Comparison of ENCODE assay signal across 9 cellular contexts in genomic region chr15:70093070-70093469, GRCh38. TPM values are rescaled to one million over a fixed set of nuclear protein-coding genes. Genes with fewer than 3 reads are reported as not detected.
DNase-seq lines count a peak whose midpoint lies in the region; ATAC-seq and TF ChIP-seq lines count a peak whose summit lies in the region.
"Had no signal": no experiment of that assay in that cellular context is flagged by ENCODE, and none has a peak within 500 bp of the region (broad histone marks: within the 10 kb centered on the region; RNA-seq: fewer than 3 reads in every experiment).

No MANE protein-coding gene starts in this region.

- H3K4me1 ChIP-seq in Loucy (ENCODE audit: insufficient read depth, low read length, poor library complexity, severe bottlenecking) (peaks cover 59% of the 10 kb centered on the region), right cardiac atrium (ENCODE audit: control insufficient read depth, insufficient read depth, low read length) (peaks cover 29% of the 10 kb centered on the region)

- no peak for ATAC-seq in CD4-positive, alpha-beta T cell (ENCODE audit: poor library complexity)
- no peak for ATAC-seq in HG03469 (IDR thresholded peaks at IDR 0.05; ENCODE audit: unreplicated experiment)
- ATAC-seq in right cardiac atrium, result no peak

- POLR2A ChIA-PET in CD4-positive, alpha-beta T cell (lab: Charles Lee), result interaction anchor here (1.1 to 9.4 kb wide), 2 partner anchors 337 to 641 kb away, joined by 3 to 160 read pairs; no protein-coding TSS in a partner anchor

- peaks cover 94% of the 10 kb centered on the region for H3K79me2 ChIP-seq in Loucy (ENCODE audit: insufficient read depth, low read length)
- H3K79me2 ChIP-seq in neural cell (replicated peaks; ENCODE audit: insufficient read depth, low read length), result peaks cover 68% of the 10 kb centered on the region

- H3K4me3 ChIP-seq in Loucy (ENCODE audit: low read length, poor library complexity, severe bottlenecking) (peak overlapping the region; percentile 87), brain microvascular endothelial cell (ENCODE audit: low read depth, low read length) (no peak overlapping the region), neural cell (ENCODE audit: low read length) (peak overlapping the region; percentile 47), right cardiac atrium (ENCODE audit: low read length) (no peak overlapping the region)

- TF ChIP-seq RAD21 in neural cell (conservative IDR thresholded peaks at IDR 0.05), result no peak

- H3K9me3 Mint-ChIP-seq in CD4-positive, alpha-beta T cell, result no peaks in the 10 kb centered on the region

- H3K27me3 ChIP-seq in CD4-positive, alpha-beta T cell (ENCODE audit: control insufficient read depth, insufficient read depth, low read length), result no peaks in the 10 kb centered on the region
- no peaks in the 10 kb centered on the region for H3K27me3 ChIP-seq in Loucy (ENCODE audit: insufficient read depth, low read length, poor library complexity, severe bottlenecking)
- no peaks in the 10 kb centered on the region for H3K27me3 ChIP-seq in brain microvascular endothelial cell (replicated peaks)
- peaks cover under 1% of the 10 kb centered on the region for H3K27me3 ChIP-seq in neural cell (ENCODE audit: insufficient read depth, low read depth, low read length)
- H3K27me3 ChIP-seq in right cardiac atrium (ENCODE audit: control insufficient read depth, insufficient read depth), result no peaks in the 10 kb centered on the region

- H3K9me3 ChIP-seq in CD4-positive, alpha-beta T cell (ENCODE audit: control insufficient read depth, low read length), result no peaks in the 10 kb centered on the region
- H3K9me3 ChIP-seq in Loucy (ENCODE audit: insufficient read depth, low read depth, low read length) (no peaks in the 10 kb centered on the region), neural cell (ENCODE audit: low read length) (no peaks in the 10 kb centered on the region), right cardiac atrium (ENCODE audit: control insufficient read depth, low read length) (no peaks in the 10 kb centered on the region)

- H3K9me2 ChIP-seq in Loucy (replicated peaks; ENCODE audit: low read depth, low read length), result no peaks in the 10 kb centered on the region
- no peaks in the 10 kb centered on the region for H3K9me2 ChIP-seq in neural cell (ENCODE audit: insufficient read depth, low read length)

- TF ChIP-seq CTCF in CD4-positive, alpha-beta T cell (IDR thresholded peaks at IDR 0.05), result no peak
- TF ChIP-seq CTCF in Loucy (conservative IDR thresholded peaks at IDR 0.05; ENCODE audit: low read length), result no peak
- peak; percentile 13 for TF ChIP-seq CTCF in brain microvascular endothelial cell (IDR thresholded peaks at IDR 0.05; ENCODE audit: low read depth, low read length, missing control alignments)
- peak; percentile 14 for TF ChIP-seq CTCF in neural cell (IDR thresholded peaks at IDR 0.05; ENCODE audit: poor library complexity, severe bottlenecking)

- peak overlapping the region; percentile 95 for H3K27ac Mint-ChIP-seq in CD4-positive, alpha-beta T cell

- no peak overlapping the region for H3K27ac ChIP-seq in CD4-positive, alpha-beta T cell (ENCODE audit: low read depth, low read length)
- H3K27ac ChIP-seq in brain microvascular endothelial cell (no peak overlapping the region), neural cell (ENCODE audit: low read length) (no peak overlapping the region), right cardiac atrium (ENCODE audit: low read length) (no peak overlapping the region)

- WGBS in right cardiac atrium, result 45% methylated on average over 3 of the region's 3 CpGs

- H3K9ac ChIP-seq in Loucy (ENCODE audit: low read depth, low read length, poor library complexity, severe bottlenecking), result peak overlapping the region; percentile 93
- H3K9ac ChIP-seq in neural cell (ENCODE audit: low read length), result no peak overlapping the region

- peaks cover 82% of the 10 kb centered on the region for H3K4me1 Mint-ChIP-seq in CD4-positive, alpha-beta T cell (ENCODE audit: low read depth)

- intact Hi-C loops in CD4-positive, alpha-beta T cell (cut with DNase I, micrococcal nuclease), result loop anchor here (5.0 to 10.0 kb wide), 3 partner anchors 48 to 518 kb away; no protein-coding TSS in a partner anchor
- intact Hi-C loops in right cardiac atrium (cut with DNase I), result loop anchor here in 2 of 4 donors (10.0 kb wide), 2 partner anchors 372 to 498 kb away; no protein-coding TSS in a partner anchor

- peaks cover 79% of the 10 kb centered on the region for H3K36me3 Mint-ChIP-seq in CD4-positive, alpha-beta T cell (ENCODE audit: low read depth)

- H3K27me3 Mint-ChIP-seq in CD4-positive, alpha-beta T cell, result no peaks in the 10 kb centered on the region

- CTCF ChIA-PET in CD4-positive, alpha-beta T cell (lab: Charles Lee), result interaction anchor here (1.2 kb wide), 1 partner anchor 8 kb away, joined by 4 read pairs; no protein-coding TSS in a partner anchor

- H4K20me1 ChIP-seq in Loucy (ENCODE audit: insufficient read depth, low read length, poor library complexity, severe bottlenecking) (peaks cover 84% of the 10 kb centered on the region), neural cell (ENCODE audit: insufficient read depth) (no peaks in the 10 kb centered on the region)

- H3K4me2 ChIP-seq in Loucy (ENCODE audit: low read depth, low read length, poor library complexity, severe bottlenecking) (peak overlapping the region; percentile 96), neural cell (ENCODE audit: low read length) (no peak overlapping the region)

- H2AFZ ChIP-seq in Loucy (ENCODE audit: low read length) (no peak overlapping the region), neural cell (ENCODE audit: low read depth, low read length) (no peak overlapping the region)

- TF ChIP-seq EP300 in neural cell (conservative IDR thresholded peaks at IDR 0.05; ENCODE audit: poor library complexity, severe bottlenecking), result no peak

- in situ Hi-C loops in brain microvascular endothelial cell (cut with HindIII; ENCODE audit: low pct_ligation_motif_present, low sequenced_read_pairs), result no loop called here

- peak overlapping the region; percentile 80 for H3K4me3 Mint-ChIP-seq in CD4-positive, alpha-beta T cell

- no peaks in the 10 kb centered on the region; the same call in 1 of the 2 replicates for H3F3A ChIP-seq in Loucy (ENCODE audit: low read depth)
- H3F3A ChIP-seq in neural cell (ENCODE audit: insufficient read depth, low read length, poor library complexity, severe bottlenecking), result peaks cover 10% of the 10 kb centered on the region

- DNase-seq in CD4-positive, alpha-beta T cell, result no peak
- DNase-seq in brain microvascular endothelial cell (no peak), NCI-H748 treated with DMSO at 0.1 percent for 48 hours (lab: John Stamatoyannopoulos, UW) (no peak), iPS-NIHi11 (ENCODE audit: low spot score) (no peak), right cardiac atrium (no peak)
- DNase-seq: T1000 had no signal

- H3K36me3 ChIP-seq in Loucy (ENCODE audit: insufficient read depth, low read length) (peaks cover 33% of the 10 kb centered on the region; the same call in 1 of the 2 replicates), brain microvascular endothelial cell (replicated peaks) (peaks cover 28% of the 10 kb centered on the region), neural cell (ENCODE audit: insufficient read depth, low read length) (no peaks in the 10 kb centered on the region)

TF ChIP-seq in neural cell, 6 proteins besides CTCF, POLR2A, EP300 and RAD21:
- no peak for TF ChIP-seq TAF1 (IDR thresholded peaks at IDR 0.05; ENCODE audit: low read depth)
- no peak for TF ChIP-seq POLR2AphosphoS5 (IDR thresholded peaks at IDR 0.05)
- TF ChIP-seq REST (IDR thresholded peaks at IDR 0.05; ENCODE audit: borderline replicate concordance), result no peak
- no peak for TF ChIP-seq EZH2 (IDR thresholded peaks at IDR 0.05; ENCODE audit: borderline replicate concordance, insufficient read depth, low read length, poor library complexity, severe bottlenecking)
- no peak for TF ChIP-seq SMC3 (conservative IDR thresholded peaks at IDR 0.05; ENCODE audit: poor library complexity)

RNA-seq across cellular contexts. Expression of gene TLE3, which starts 4.6 kb away (rescaled TPM):
- 100 to 1,000 TPM; 159 to 167 TPM for total RNA-seq in CD4-positive, alpha-beta T cell
- polyA plus RNA-seq in neural cell (22.8 and 27.6 TPM in 2 replicates), right cardiac atrium (10.7 TPM)
- 19.8 and 23.6 TPM in 2 replicates for polyA minus RNA-seq in neural cell
- total RNA-seq in right cardiac atrium, result 10 to 100 TPM; 20.6 to 35.4 (median 27.4) TPM

Comparison
In these comparisons a context has a peak if more than half of its experiments do, and no peak if none do; other contexts are left out.
1. CTCF ChIP-seq: peak in brain microvascular endothelial cell (single experiment) and neural cell (single experiment); none in CD4-positive, alpha-beta T cell (single experiment) and Loucy (single experiment).
2. H3K4me3 ChIP-seq: peak in Loucy (single experiment) and neural cell (single experiment); none in brain microvascular endothelial cell (single experiment) and right cardiac atrium (single experiment).
3. RNA of gene TLE3, which starts 4.6 kb away (total RNA-seq): 159 to 167 TPM in CD4-positive, alpha-beta T cell; 20.6 to 35.4 TPM in right cardiac atrium; every median in the first group is over 4 times any median in the second.